ENCODE assay signal across 12 cellular contexts in the genomic region with DNA sequence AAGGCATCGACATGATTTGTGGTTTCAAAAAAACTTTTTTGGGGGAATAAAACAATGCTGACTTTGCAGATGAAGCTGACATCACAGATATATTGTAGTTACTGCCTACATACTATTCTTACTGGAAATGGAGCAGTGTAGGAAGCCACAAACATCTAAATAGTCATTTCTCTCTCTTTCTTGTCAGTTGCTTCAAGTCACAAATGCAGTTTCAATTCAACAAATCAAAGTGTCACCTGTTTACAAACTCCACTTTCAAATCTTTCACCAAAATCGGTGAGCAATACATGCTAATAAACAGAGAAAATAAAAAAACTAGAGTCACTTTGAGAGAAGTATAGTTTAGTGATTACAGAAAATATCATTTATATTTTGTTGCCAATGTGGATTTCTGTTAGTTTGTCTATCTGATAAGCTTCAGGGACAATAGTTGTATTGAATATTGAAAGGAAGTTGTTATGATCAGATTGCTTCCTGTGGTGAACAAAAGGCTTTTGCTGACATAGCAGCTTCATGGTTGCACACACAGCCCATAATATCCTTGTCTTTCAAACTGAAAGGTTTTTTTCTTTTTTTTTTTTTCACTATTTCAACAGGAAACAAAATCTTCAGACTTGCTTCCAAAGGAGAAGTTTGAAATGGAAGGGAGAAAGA. TPM values are rescaled to one million over a fixed set of nuclear protein-coding genes. Genes with fewer than 3 reads are reported as not detected.
DNase-seq lines count a peak whose midpoint lies in the region; ATAC-seq and TF ChIP-seq lines count a peak whose summit lies in the region.
"Had no signal": no experiment of that assay in that cellular context is flagged by ENCODE, and none has a peak within 500 bp of the region (broad histone marks: within the 10 kb centered on the region; RNA-seq: fewer than 3 reads in every experiment).

No MANE protein-coding gene starts in this region.

- CTCF ChIA-PET in HEK293T (lab: Yijun Ruan, JAX): interaction anchor here (1.7 kb wide), 1 partner anchor 46 kb away, joined by 6 read pairs; no protein-coding TSS in a partner anchor

- peaks cover 20% of the 10 kb centered on the region for H3K4me1 Mint-ChIP-seq in activated T-cell treated with anti-CD3 and anti-CD28 coated beads, Interleukin-2, amount 50 U/mL, for 24 hours (ENCODE audit: low read depth)
- H3K4me1 Mint-ChIP-seq in neural crest cell: peaks cover 34% of the 10 kb centered on the region

- peak; percentile 90 for ATAC-seq in GM21786 (IDR thresholded peaks at IDR 0.05; ENCODE audit: unreplicated experiment)
- ATAC-seq in HG03520 (IDR thresholded peaks at IDR 0.05; ENCODE audit: unreplicated experiment): peak; percentile 95
- no peak for ATAC-seq in aorta (ENCODE audit: low FRiP score)

- H3K4me3 Mint-ChIP-seq in activated T-cell treated with anti-CD3 and anti-CD28 coated beads, Interleukin-2, amount 50 U/mL, for 24 hours: no peak overlapping the region
- no peak overlapping the region for H3K4me3 Mint-ChIP-seq in neural crest cell

- peaks cover 3% of the 10 kb centered on the region for H3K9me3 Mint-ChIP-seq in activated T-cell treated with anti-CD3 and anti-CD28 coated beads, Interleukin-2, amount 50 U/mL, for 24 hours
- H3K9me3 Mint-ChIP-seq in neural crest cell: peaks cover 9% of the 10 kb centered on the region

- H3K27me3 ChIP-seq in aorta (ENCODE audit: control insufficient read depth in 1 of 2, insufficient read depth in 2 of 2, low read length in 1 of 2): no peaks in the 10 kb centered on the region
- H3K27me3 ChIP-seq: dorsolateral prefrontal cortex, vagina had no signal

- TF ChIP-seq CTCF in neural crest cell (conservative IDR thresholded peaks at IDR 0.05): no peak

- no peak for DNase-seq in activated T-cell treated with anti-CD3 and anti-CD28 coated beads, Interleukin-2, amount 50 U/mL, for 24 hours
- DNase-seq in activated T-cell treated with anti-CD3 and anti-CD28 coated beads, Interleukin-2, amount 50 U/mL, for 48 hours: no peak
- DNase-seq in neural crest cell (ENCODE audit: low read depth, low spot score) (no peak), HEK293T (ENCODE audit: extremely low spot score) (no peak), NCI-H1436 (lab: John Stamatoyannopoulos, UW) (no peak), aorta (no peak)
- DNase-seq: activated CD4-positive, alpha-beta T cell treated with anti-CD3 and anti-CD28 coated beads, Interleukin-2, amount 50 U/mL, for 1 hour; dorsolateral prefrontal cortex; NCI-H526 treated with DMSO at 0.1 percent for 48 hours had no signal

- peaks cover 12% of the 10 kb centered on the region for H3K27me3 Mint-ChIP-seq in activated T-cell treated with anti-CD3 and anti-CD28 coated beads, Interleukin-2, amount 50 U/mL, for 24 hours
- no peaks in the 10 kb centered on the region for H3K27me3 Mint-ChIP-seq in neural crest cell (ENCODE audit: low read depth)

- no peak overlapping the region for H3K4me3 ChIP-seq in aorta (ENCODE audit: low read length in 2 of 2)
- H3K4me3 ChIP-seq: dorsolateral prefrontal cortex, vagina had no signal

- no peaks in the 10 kb centered on the region for H3K36me3 ChIP-seq in aorta (ENCODE audit: control insufficient read depth in 1 of 2, insufficient read depth in 2 of 2, low read length in 1 of 2)
- H3K36me3 ChIP-seq: vagina had no signal

- H3K27ac Mint-ChIP-seq in activated T-cell treated with anti-CD3 and anti-CD28 coated beads, Interleukin-2, amount 50 U/mL, for 24 hours: peak overlapping the region; percentile 5
- H3K27ac Mint-ChIP-seq in neural crest cell (ENCODE audit: unreplicated experiment): peak overlapping the region; percentile 93

- POLR2A ChIA-PET in HEK293T (lab: Yijun Ruan, JAX): no interaction called here

- H3K9me3 ChIP-seq in aorta (ENCODE audit: control insufficient read depth, low read length): no peaks in the 10 kb centered on the region
- H3K9me3 ChIP-seq: vagina had no signal

- intact Hi-C loops in aorta (cut with DNase I): no loop called here

- H3K4me1 ChIP-seq in aorta (ENCODE audit: control insufficient read depth in 1 of 2, insufficient read depth in 2 of 2, low read length in 2 of 2): no peaks in the 10 kb centered on the region
- H3K4me1 ChIP-seq: vagina had no signal

- 38 to 82% methylated on average over 2 of the region's 2 CpGs for WGBS in aorta, 2 donors

- no peaks in the 10 kb centered on the region for H3K36me3 Mint-ChIP-seq in activated T-cell treated with anti-CD3 and anti-CD28 coated beads, Interleukin-2, amount 50 U/mL, for 24 hours (ENCODE audit: low read depth)
- peaks cover 7% of the 10 kb centered on the region for H3K36me3 Mint-ChIP-seq in neural crest cell (ENCODE audit: low read depth)

- H3K27ac ChIP-seq in aorta (ENCODE audit: low read depth in 1 of 2, low read length in 2 of 2): no peak overlapping the region
- H3K27ac ChIP-seq: vagina had no signal

TF ChIP-seq in HEK293T, 16 proteins besides CTCF, POLR2A, EP300 and RAD21:
- TF ChIP-seq LEF1 (IDR thresholded peaks at IDR 0.05; ENCODE audit: borderline replicate concordance) (no peak), ARNT (IDR thresholded peaks at IDR 0.05) (no peak), ELF4 (IDR thresholded peaks at IDR 0.05) (no peak), FOXM1 (IDR thresholded peaks at IDR 0.05; ENCODE audit: borderline replicate concordance) (no peak), HDGF (IDR thresholded peaks at IDR 0.05; ENCODE audit: borderline replicate concordance) (no peak), SUZ12 (IDR thresholded peaks at IDR 0.05) (no peak)
- TF ChIP-seq, protein P1, sequence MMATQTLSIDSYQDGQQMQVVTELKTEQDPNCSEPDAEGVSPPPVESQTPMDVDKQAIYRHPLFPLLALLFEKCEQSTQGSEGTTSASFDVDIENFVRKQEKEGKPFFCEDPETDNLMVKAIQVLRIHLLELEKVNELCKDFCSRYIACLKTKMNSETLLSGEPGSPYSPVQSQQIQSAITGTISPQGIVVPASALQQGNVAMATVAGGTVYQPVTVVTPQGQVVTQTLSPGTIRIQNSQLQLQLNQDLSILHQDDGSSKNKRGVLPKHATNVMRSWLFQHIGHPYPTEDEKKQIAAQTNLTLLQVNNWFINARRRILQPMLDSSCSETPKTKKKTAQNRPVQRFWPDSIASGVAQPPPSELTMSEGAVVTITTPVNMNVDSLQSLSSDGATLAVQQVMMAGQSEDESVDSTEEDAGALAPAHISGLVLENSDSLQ (IDR thresholded peaks at IDR 0.05): no peak
TF ChIP-seq in HEK293T: peak in this region for 0.

RNA-seq across cellular contexts. Expression of a gene that starts 49.7 kb away (rescaled TPM):
- total RNA-seq in neural crest cell (65.6 and 70.5 TPM in 2 replicates), aorta (10 to 100 TPM; 12.7 to 30.1 TPM)
- 10 to 100 TPM in 1 of 2 donors, 1 to 10 TPM in 1; 1.4 to 10.2 TPM for polyA plus RNA-seq in aorta
